Comparison of ENCODE assay signal across 28 cellular contexts in the genomic region with DNA sequence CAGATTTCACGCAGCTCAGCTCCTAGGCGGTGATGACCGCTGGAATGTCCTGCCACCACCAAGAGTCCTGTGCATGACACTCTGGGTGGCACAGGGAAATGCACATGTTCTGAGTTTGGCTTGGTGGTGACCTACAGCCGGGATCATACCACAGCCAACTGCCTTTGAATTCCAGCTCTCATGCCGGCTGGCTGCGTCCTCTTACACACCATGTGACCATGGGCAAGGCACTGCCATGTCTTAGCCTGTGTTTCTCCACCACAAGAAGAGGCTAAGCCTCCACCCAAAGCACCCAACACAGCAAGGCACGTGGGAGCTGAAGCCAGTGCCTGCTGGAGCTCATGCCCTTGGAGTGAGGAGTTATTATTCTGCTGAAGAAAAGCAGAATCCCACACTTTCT.
"Had no signal": no experiment of that assay in that cellular context is flagged by ENCODE, and none has a peak within 500 bp of the region (broad histone marks: within the 10 kb centered on the region; RNA-seq: fewer than 3 reads in every experiment).

No MANE protein-coding gene starts in this region.

- H3K36me3 ChIP-seq: brain microvascular endothelial cell, Peyer's patch, SJSA1 had no signal

- H3K4me3 ChIP-seq: Peyer's patch, SJSA1 had no signal

- ATAC-seq: activated CD8-positive, alpha-beta T cell treated with anti-CD3 and anti-CD28 coated beads for 36 hours; activated T-cell treated with anti-CD3 and anti-CD28 coated beads, Interleukin-2, amount 50 U/mL, for 4 hours; PC-3 had no signal

- H3K9me3 ChIP-seq: Peyer's patch, SJSA1, SK-N-SH had no signal

- H3K27me3 ChIP-seq: Peyer's patch, SJSA1 had no signal

- DNase-seq: activated B cell treated with CpG ODN at 0.5 μM for 24 hours; activated CD4-positive, alpha-beta T cell treated with anti-CD3 and anti-CD28 coated beads for 1 hour; activated CD4-positive, alpha-beta T cell treated with anti-CD3 and anti-CD28 coated beads, Interleukin-2, amount 10 ng/mL, durations not matched to agents 24 days and 14 days; activated CD4-positive, alpha-beta T cell treated with anti-CD3 and anti-CD28 coated beads, Interleukin-2, amount 50 U/mL, for 4 hours; activated CD8-positive, alpha-beta T cell treated with anti-CD3 and anti-CD28 coated beads for 36 hours; activated naive CD4-positive, alpha-beta T cell treated with anti-CD3 and anti-CD28 coated beads, Interleukin-2, amount 10 ng/mL, durations not matched to agents 7 days and 5 days; activated naive CD8-positive, alpha-beta T cell treated with anti-CD3 and anti-CD28 coated beads for 36 hours; activated T-cell treated with anti-CD3 and anti-CD28 coated beads, Interleukin-2, amount 50 U/mL, for 4 hours; amniotic stem cell; brain microvascular endothelial cell; central memory CD4-positive, alpha-beta T cell; Karpas-422; KBM-7; NCI-H1105; NCI-H1417 treated with DMSO at 0.1 percent for 48 hours; NCI-H187 treated with DMSO at 0.1 percent for 48 hours; NCI-H2081; NCI-H2171 treated with DMSO at 0.1 percent for 48 hours; NCI-H345; NCI-H524 treated with DMSO at 0.1 percent for 48 hours; NK-92 treated with Interleukin-12 subunit alpha and Interleukin-12 subunit beta, amount 100 ng/mL, for 24 hours; PC-3; RPMI8226; SHP77 treated with DMSO at 0.1 percent for 48 hours; SK-N-SH had no signal

- H3K4me1 ChIP-seq: Peyer's patch, SJSA1 had no signal

- H3K27ac ChIP-seq: brain microvascular endothelial cell, Peyer's patch, SJSA1, VCaP had no signal
